11 cellular contexts compared by ENCODE assay signal in genomic region chr14:68510201-68510600, GRCh38.
DNase-seq lines count a peak whose midpoint lies in the region; ATAC-seq and TF ChIP-seq lines count a peak whose summit lies in the region.
"Had no signal": no experiment of that assay in that cellular context is flagged by ENCODE, and none has a peak within 500 bp of the region (broad histone marks: within the 10 kb centered on the region; RNA-seq: fewer than 3 reads in every experiment).

No MANE protein-coding gene starts in this region.

- no peaks in the 10 kb centered on the region for H3K36me3 ChIP-seq in BLaER1 treated with 17β-estradiol and CSF1 and Interleukin-3, amounts not matched to agents 10 nM and 100 nM
- H3K36me3 ChIP-seq in right atrium auricular region (no peaks in the 10 kb centered on the region), smooth muscle cell (ENCODE audit: low read depth) (no peaks in the 10 kb centered on the region)

- peak overlapping the region; percentile 8 to 71 (median 61); a peak in 18 of 22 replicates for H3K9ac ChIP-seq in BLaER1 treated with 17β-estradiol and CSF1 and Interleukin-3, amounts not matched to agents 10 nM and 100 nM
- no peak overlapping the region for H3K9ac ChIP-seq in smooth muscle cell (ENCODE audit: low read depth)

- DNase-seq in amniotic stem cell (lab: John Stamatoyannopoulos, UW) = peak; percentile 60
- DNase-seq in right atrium auricular region (ENCODE audit: low spot score) = peak; percentile 58
- no peak for DNase-seq in smooth muscle cell (lab: John Stamatoyannopoulos, UW; ENCODE audit: unreplicated experiment)
- no peak for DNase-seq in HPDE6-E6E7 (ENCODE audit: extremely low spot score)
- no peak for DNase-seq in NCI-H2171 (lab: John Stamatoyannopoulos, UW)
- DNase-seq: activated CD8-positive, alpha-beta T cell treated with anti-CD3 and anti-CD28 coated beads for 36 hours; caudate nucleus; Karpas-422 had no signal

- peak overlapping the region; percentile 16 to 90 (median 72); a peak in 21 of 22 replicates for H3K27ac ChIP-seq in BLaER1 treated with 17β-estradiol and CSF1 and Interleukin-3, amounts not matched to agents 10 nM and 100 nM
- H3K27ac ChIP-seq in right atrium auricular region = peak overlapping the region in 1 of 2 donors; percentile 49
- peak overlapping the region; percentile 65 for H3K27ac ChIP-seq in smooth muscle cell (ENCODE audit: low read depth)

- no peaks in the 10 kb centered on the region for H4K20me1 ChIP-seq in BLaER1 treated with 17β-estradiol and CSF1 and Interleukin-3, amounts not matched to agents 10 nM and 100 nM
- H4K20me1 ChIP-seq in smooth muscle cell (ENCODE audit: low read depth) = no peaks in the 10 kb centered on the region

- TF ChIP-seq CTCF in right atrium auricular region (IDR thresholded peaks at IDR 0.05) (no peak), smooth muscle cell (IDR thresholded peaks at IDR 0.05; ENCODE audit: borderline replicate concordance, insufficient read depth, poor library complexity, severe bottlenecking) (no peak)

- H3K4me3 ChIP-seq in BLaER1 treated with 17β-estradiol and CSF1 and Interleukin-3, amounts not matched to agents 10 nM and 100 nM = no peak overlapping the region; a peak in 1 of 20 replicates
- H3K4me3 ChIP-seq in right atrium auricular region (no peak overlapping the region), smooth muscle cell (no peak overlapping the region)

- ATAC-seq in HG03045 (IDR thresholded peaks at IDR 0.05; ENCODE audit: unreplicated experiment) (no peak), HG03521 (IDR thresholded peaks at IDR 0.05; ENCODE audit: unreplicated experiment) (no peak)
- ATAC-seq: activated CD8-positive, alpha-beta T cell treated with anti-CD3 and anti-CD28 coated beads for 36 hours had no signal

- no peaks in the 10 kb centered on the region for H3K27me3 ChIP-seq in BLaER1 treated with 17β-estradiol and CSF1 and Interleukin-3, amounts not matched to agents 10 nM and 100 nM
- H3K27me3 ChIP-seq in right atrium auricular region (no peaks in the 10 kb centered on the region), smooth muscle cell (ENCODE audit: low read depth) (no peaks in the 10 kb centered on the region)

- no peaks in the 10 kb centered on the region for H3K79me2 ChIP-seq in smooth muscle cell (ENCODE audit: low read depth)

- peaks cover 46% of the 10 kb centered on the region for H3F3A ChIP-seq in smooth muscle cell (ENCODE audit: low read depth)

- no peaks in the 10 kb centered on the region for H3K9me3 ChIP-seq in BLaER1 treated with 17β-estradiol and CSF1 and Interleukin-3, amounts not matched to agents 10 nM and 100 nM (replicated peaks in 1 of 11)
- H3K9me3 ChIP-seq in right atrium auricular region (no peaks in the 10 kb centered on the region), smooth muscle cell (replicated peaks; ENCODE audit: low read depth) (no peaks in the 10 kb centered on the region)

- WGBS in smooth muscle cell (ENCODE audit: low lambda C conversion rate) = 24% methylated on average over 6 of the region's 6 CpGs

- H2AFZ ChIP-seq in smooth muscle cell (ENCODE audit: low read depth) = peak overlapping the region; percentile 75

- H3K4me2 ChIP-seq in BLaER1 treated with 17β-estradiol and CSF1 and Interleukin-3, amounts not matched to agents 10 nM and 100 nM = peak overlapping the region; percentile 52 to 94 (median 80)
- peak overlapping the region; percentile 49 for H3K4me2 ChIP-seq in smooth muscle cell

- peaks cover 84 to 98% (median 87%) of the 10 kb centered on the region in 10 experiments for H3K4me1 ChIP-seq in BLaER1 treated with 17β-estradiol and CSF1 and Interleukin-3, amounts not matched to agents 10 nM and 100 nM
- H3K4me1 ChIP-seq in right atrium auricular region (peaks cover 0 to 51% of the 10 kb centered on the region in 2 donors), smooth muscle cell (ENCODE audit: low read depth) (peaks cover 25% of the 10 kb centered on the region)

Comparison
In these comparisons a context has a peak if more than half of its experiments do, and no peak if none do; other contexts are left out.
1. DNase-seq: peak in amniotic stem cell (single experiment) and right atrium auricular region (single experiment); none in smooth muscle cell (single experiment), HPDE6-E6E7 (single experiment) and NCI-H2171 (single experiment).